13 cellular contexts compared by ENCODE assay signal in genomic region chr2:105100064-105100840, GRCh38.
A peak's percentile ranks its signal among the peaks of the same experiment; 100 is the strongest.
DNase-seq lines count a peak whose midpoint lies in the region; ATAC-seq and TF ChIP-seq lines count a peak whose summit lies in the region.
"Had no signal": no experiment of that assay in that cellular context is flagged by ENCODE, and none has a peak within 500 bp of the region (broad histone marks: within the 10 kb centered on the region; RNA-seq: fewer than 3 reads in every experiment).

No MANE protein-coding gene starts in this region.

- H3K9ac ChIP-seq in OCI-LY3 (ENCODE audit: low read length) = no peak overlapping the region

- peaks cover 2 to 3% of the 10 kb centered on the region in 2 donors for H3K36me3 Mint-ChIP-seq in activated T-cell treated with anti-CD3 and anti-CD28 coated beads, Interleukin-2, amount 50 U/mL, for 72 hours (ENCODE audit: insufficient read depth in 2 of 2)
- H3K36me3 Mint-ChIP-seq in immature natural killer cell = peaks cover 32 to 61% (median 39%) of the 10 kb centered on the region in 3 donors
- peaks cover 9% of the 10 kb centered on the region for H3K36me3 Mint-ChIP-seq in activated naive CD4-positive, alpha-beta T cell treated with anti-CD3 and anti-CD28 coated beads, Interleukin-2, amount 10 ng/mL, durations not matched to agents 7 days and 5 days
- H3K36me3 Mint-ChIP-seq in activated naive CD8-positive, alpha-beta T cell treated with anti-CD3 and anti-CD28 coated beads for 36 hours = peaks cover 30% of the 10 kb centered on the region

- in situ Hi-C loops in HAP-1 (cut with MboI; ENCODE audit: low sequenced_read_pairs) = loop anchor here (25.0 kb wide), 1 partner anchor 437 kb away; no protein-coding TSS in a partner anchor

- peaks cover 6% of the 10 kb centered on the region for H3K4me1 Mint-ChIP-seq in activated T-cell treated with anti-CD3 and anti-CD28 coated beads, Interleukin-2, amount 50 U/mL, for 72 hours (ENCODE audit: low read depth)
- H3K4me1 Mint-ChIP-seq in immature natural killer cell = peaks cover 6% of the 10 kb centered on the region in 2 donors
- H3K4me1 Mint-ChIP-seq in activated naive CD4-positive, alpha-beta T cell treated with anti-CD3 and anti-CD28 coated beads, Interleukin-2, amount 10 ng/mL, durations not matched to agents 7 days and 5 days = no peaks in the 10 kb centered on the region
- H3K4me1 Mint-ChIP-seq in activated naive CD8-positive, alpha-beta T cell treated with anti-CD3 and anti-CD28 coated beads for 36 hours = no peaks in the 10 kb centered on the region
- H3K4me1 Mint-ChIP-seq: activated CD8-positive, alpha-beta memory T cell treated with anti-CD3 and anti-CD28 coated beads, Interleukin-2, amount 10 ng/mL, durations not matched to agents 7 days and 5 days had no signal

- H3K27me3 ChIP-seq in OCI-LY3 (ENCODE audit: low read depth, low read length) = no peaks in the 10 kb centered on the region
- H3K27me3 ChIP-seq in HAP-1 (ENCODE audit: low read depth) = no peaks in the 10 kb centered on the region
- H3K27me3 ChIP-seq: foreskin keratinocyte had no signal

- no peak for TF ChIP-seq CTCF in OCI-LY3 (IDR thresholded peaks at IDR 0.05; ENCODE audit: low read depth, low read length)

- peak; percentile 6 to 9 for DNase-seq in activated T-cell treated with anti-CD3 and anti-CD28 coated beads, Interleukin-2, amount 50 U/mL, for 72 hours
- DNase-seq in activated T-cell treated with anti-CD3 and anti-CD28 coated beads, Interleukin-2, amount 50 U/mL, for 48 hours = no peak
- no peak for DNase-seq in immature natural killer cell
- DNase-seq in HAP-1 (ENCODE audit: low spot score in 2 of 2) = no peak
- DNase-seq in activated naive CD4-positive, alpha-beta T cell treated with anti-CD3 and anti-CD28 coated beads, Interleukin-2, amount 10 ng/mL, durations not matched to agents 7 days and 5 days = no peak
- DNase-seq in activated naive CD8-positive, alpha-beta T cell treated with anti-CD3 and anti-CD28 coated beads for 36 hours = no peak
- DNase-seq: activated CD8-positive, alpha-beta memory T cell treated with anti-CD3 and anti-CD28 coated beads, Interleukin-2, amount 10 ng/mL, durations not matched to agents 7 days and 5 days; GDM1 had no signal

- H3K9me3 Mint-ChIP-seq in activated T-cell treated with anti-CD3 and anti-CD28 coated beads, Interleukin-2, amount 50 U/mL, for 72 hours = no peaks in the 10 kb centered on the region
- H3K9me3 Mint-ChIP-seq in immature natural killer cell = no peaks in the 10 kb centered on the region
- no peaks in the 10 kb centered on the region for H3K9me3 Mint-ChIP-seq in activated naive CD4-positive, alpha-beta T cell treated with anti-CD3 and anti-CD28 coated beads, Interleukin-2, amount 10 ng/mL, durations not matched to agents 7 days and 5 days
- no peaks in the 10 kb centered on the region for H3K9me3 Mint-ChIP-seq in activated naive CD8-positive, alpha-beta T cell treated with anti-CD3 and anti-CD28 coated beads for 36 hours

- H3K4me3 ChIP-seq in OCI-LY3 (ENCODE audit: low read length) (no peak overlapping the region), HAP-1 (no peak overlapping the region)
- H3K4me3 ChIP-seq: SK-N-MC, thoracic aorta had no signal

- no peaks in the 10 kb centered on the region for H3K9me3 ChIP-seq in OCI-LY3 (ENCODE audit: insufficient read depth, low read length)
- no peaks in the 10 kb centered on the region for H3K9me3 ChIP-seq in HAP-1
- H3K9me3 ChIP-seq: thoracic aorta had no signal

- H3K4me1 ChIP-seq in OCI-LY3 (ENCODE audit: low read length) (peaks cover 31% of the 10 kb centered on the region), HAP-1 (no peaks in the 10 kb centered on the region)
- H3K4me1 ChIP-seq: foreskin keratinocyte had no signal

- H3K36me3 ChIP-seq in OCI-LY3 (replicated peaks; ENCODE audit: low read depth, low read length) = peaks cover 14% of the 10 kb centered on the region
- H3K36me3 ChIP-seq in HAP-1 (replicated peaks) = peaks cover 17% of the 10 kb centered on the region

- peak overlapping the region; percentile 39 for H3K27ac Mint-ChIP-seq in activated T-cell treated with anti-CD3 and anti-CD28 coated beads, Interleukin-2, amount 50 U/mL, for 72 hours
- no peak overlapping the region for H3K27ac Mint-ChIP-seq in immature natural killer cell
- H3K27ac Mint-ChIP-seq in activated naive CD4-positive, alpha-beta T cell treated with anti-CD3 and anti-CD28 coated beads, Interleukin-2, amount 10 ng/mL, durations not matched to agents 7 days and 5 days = no peak overlapping the region
- H3K27ac Mint-ChIP-seq in activated naive CD8-positive, alpha-beta T cell treated with anti-CD3 and anti-CD28 coated beads for 36 hours = no peak overlapping the region
- H3K27ac Mint-ChIP-seq: activated CD8-positive, alpha-beta memory T cell treated with anti-CD3 and anti-CD28 coated beads, Interleukin-2, amount 10 ng/mL, durations not matched to agents 7 days and 5 days had no signal

- no peak overlapping the region for H2AFZ ChIP-seq in OCI-LY3 (ENCODE audit: low read depth, low read length)

- 0 out of 2 replicates have a peak, but pooled peaks cover 5% of the 10 kb centered on the region for H4K20me1 ChIP-seq in OCI-LY3 (ENCODE audit: insufficient read depth, low read length)

- CTCF ChIA-PET in activated naive CD4-positive, alpha-beta T cell treated with anti-CD3 and anti-CD28 coated beads, Interleukin-2, amount 10 ng/mL, durations not matched to agents 7 days and 5 days (lab: Charles Lee) = interaction anchor here (1.2 to 1.6 kb wide), 2 partner anchors 20 to 136 kb away, joined by 3 to 6 read pairs; no protein-coding TSS in a partner anchor

- H3K27ac ChIP-seq in OCI-LY3 (ENCODE audit: low read length) = peak overlapping the region; percentile 44
- H3K27ac ChIP-seq: foreskin keratinocyte, SK-N-MC, thoracic aorta had no signal

- peak; percentile 78 to 85 for ATAC-seq in activated T-cell treated with anti-CD3 and anti-CD28 coated beads, Interleukin-2, amount 50 U/mL, for 72 hours (replicated peaks in 1 of 2)
- peak; percentile 81 for ATAC-seq in HG03045 (IDR thresholded peaks at IDR 0.05; ENCODE audit: unreplicated experiment)
- ATAC-seq: activated CD8-positive, alpha-beta memory T cell treated with anti-CD3 and anti-CD28 coated beads, Interleukin-2, amount 10 ng/mL, durations not matched to agents 7 days and 5 days; foreskin keratinocyte had no signal

- H3K27me3 Mint-ChIP-seq in activated T-cell treated with anti-CD3 and anti-CD28 coated beads, Interleukin-2, amount 50 U/mL, for 72 hours (ENCODE audit: low read depth) = no peaks in the 10 kb centered on the region
- peaks cover 0 to 1% (median 0%) of the 10 kb centered on the region in 3 donors for H3K27me3 Mint-ChIP-seq in immature natural killer cell (ENCODE audit: low read depth in 3 of 3)
- no peaks in the 10 kb centered on the region for H3K27me3 Mint-ChIP-seq in activated naive CD4-positive, alpha-beta T cell treated with anti-CD3 and anti-CD28 coated beads, Interleukin-2, amount 10 ng/mL, durations not matched to agents 7 days and 5 days
- H3K27me3 Mint-ChIP-seq in activated naive CD8-positive, alpha-beta T cell treated with anti-CD3 and anti-CD28 coated beads for 36 hours = no peaks in the 10 kb centered on the region
- H3K27me3 Mint-ChIP-seq: activated CD8-positive, alpha-beta memory T cell treated with anti-CD3 and anti-CD28 coated beads, Interleukin-2, amount 10 ng/mL, durations not matched to agents 7 days and 5 days had no signal

- no peaks in the 10 kb centered on the region for H3K79me2 ChIP-seq in OCI-LY3 (ENCODE audit: low read length)

- H3K4me2 ChIP-seq in OCI-LY3 (ENCODE audit: low read length) = peak overlapping the region; percentile 60

- H3K4me3 Mint-ChIP-seq in activated T-cell treated with anti-CD3 and anti-CD28 coated beads, Interleukin-2, amount 50 U/mL, for 72 hours = no peak overlapping the region
- H3K4me3 Mint-ChIP-seq in immature natural killer cell = no peak overlapping the region
- H3K4me3 Mint-ChIP-seq in activated naive CD4-positive, alpha-beta T cell treated with anti-CD3 and anti-CD28 coated beads, Interleukin-2, amount 10 ng/mL, durations not matched to agents 7 days and 5 days = no peak overlapping the region
- no peak overlapping the region for H3K4me3 Mint-ChIP-seq in activated naive CD8-positive, alpha-beta T cell treated with anti-CD3 and anti-CD28 coated beads for 36 hours
- H3K4me3 Mint-ChIP-seq: activated CD8-positive, alpha-beta memory T cell treated with anti-CD3 and anti-CD28 coated beads, Interleukin-2, amount 10 ng/mL, durations not matched to agents 7 days and 5 days had no signal

Comparison
In these comparisons a context has a peak if more than half of its experiments do, and no peak if none do; other contexts are left out.
1. DNase-seq: peak in activated T-cell treated with anti-CD3 and anti-CD28 coated beads, Interleukin-2, amount 50 U/mL, for 72 hours (2 of 2); none in activated T-cell treated with anti-CD3 and anti-CD28 coated beads, Interleukin-2, amount 50 U/mL, for 48 hours (0 of 2), immature natural killer cell (0 of 3), HAP-1 (0 of 2), activated naive CD4-positive, alpha-beta T cell treated with anti-CD3 and anti-CD28 coated beads, Interleukin-2, amount 10 ng/mL, durations not matched to agents 7 days and 5 days (single experiment) and activated naive CD8-positive, alpha-beta T cell treated with anti-CD3 and anti-CD28 coated beads for 36 hours (single experiment).